2 cellular contexts compared by ENCODE assay signal in the genomic region with DNA sequence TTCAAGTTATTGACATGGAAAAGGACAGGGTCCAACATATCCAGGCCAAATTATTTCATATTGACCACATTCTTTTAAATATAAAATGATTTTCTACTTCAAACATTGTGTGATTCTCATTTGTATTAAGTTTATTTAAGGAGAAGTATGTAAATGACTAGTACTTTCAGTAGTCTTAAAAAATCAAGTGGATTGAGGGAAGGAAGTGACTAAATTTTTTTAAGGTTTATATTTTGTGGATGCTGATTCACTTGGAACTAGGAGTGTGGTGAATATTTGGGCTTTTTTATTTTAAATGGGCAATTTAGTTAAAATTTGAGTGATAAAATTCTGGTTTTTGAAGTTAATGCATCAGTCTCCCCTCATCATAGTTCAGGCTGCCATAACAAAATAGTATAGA.
A peak's percentile ranks its signal among the peaks of the same experiment; 100 is the strongest.
TF ChIP-seq lines count a peak whose summit lies in the region.

No MANE protein-coding gene starts in this region.

TF ChIP-seq in endothelial cell of umbilical vein, 7 proteins besides CTCF, POLR2A, EP300 and RAD21 (continued from another document):
- TF ChIP-seq EZH2 (IDR thresholded peaks at IDR 0.05; ENCODE audit: borderline replicate concordance, low read depth, low read length, severe bottlenecking) (no peak), FOS (IDR thresholded peaks at IDR 0.05; ENCODE audit: borderline replicate concordance, insufficient read depth, low read length) (peak; percentile 26)

TF ChIP-seq in HEK293T, 16 proteins besides CTCF, POLR2A, EP300 and RAD21 (continued from another document):
- TF ChIP-seq BHLHE40 (IDR thresholded peaks at IDR 0.05; ENCODE audit: borderline replicate concordance) (no peak), ARNT (IDR thresholded peaks at IDR 0.05) (no peak), ELF4 (IDR thresholded peaks at IDR 0.05) (no peak), TARDBP (IDR thresholded peaks at IDR 0.05) (no peak), HDGF (IDR thresholded peaks at IDR 0.05; ENCODE audit: borderline replicate concordance) (no peak), NFRKB (IDR thresholded peaks at IDR 0.05) (no peak)
